In the genomic region with DNA sequence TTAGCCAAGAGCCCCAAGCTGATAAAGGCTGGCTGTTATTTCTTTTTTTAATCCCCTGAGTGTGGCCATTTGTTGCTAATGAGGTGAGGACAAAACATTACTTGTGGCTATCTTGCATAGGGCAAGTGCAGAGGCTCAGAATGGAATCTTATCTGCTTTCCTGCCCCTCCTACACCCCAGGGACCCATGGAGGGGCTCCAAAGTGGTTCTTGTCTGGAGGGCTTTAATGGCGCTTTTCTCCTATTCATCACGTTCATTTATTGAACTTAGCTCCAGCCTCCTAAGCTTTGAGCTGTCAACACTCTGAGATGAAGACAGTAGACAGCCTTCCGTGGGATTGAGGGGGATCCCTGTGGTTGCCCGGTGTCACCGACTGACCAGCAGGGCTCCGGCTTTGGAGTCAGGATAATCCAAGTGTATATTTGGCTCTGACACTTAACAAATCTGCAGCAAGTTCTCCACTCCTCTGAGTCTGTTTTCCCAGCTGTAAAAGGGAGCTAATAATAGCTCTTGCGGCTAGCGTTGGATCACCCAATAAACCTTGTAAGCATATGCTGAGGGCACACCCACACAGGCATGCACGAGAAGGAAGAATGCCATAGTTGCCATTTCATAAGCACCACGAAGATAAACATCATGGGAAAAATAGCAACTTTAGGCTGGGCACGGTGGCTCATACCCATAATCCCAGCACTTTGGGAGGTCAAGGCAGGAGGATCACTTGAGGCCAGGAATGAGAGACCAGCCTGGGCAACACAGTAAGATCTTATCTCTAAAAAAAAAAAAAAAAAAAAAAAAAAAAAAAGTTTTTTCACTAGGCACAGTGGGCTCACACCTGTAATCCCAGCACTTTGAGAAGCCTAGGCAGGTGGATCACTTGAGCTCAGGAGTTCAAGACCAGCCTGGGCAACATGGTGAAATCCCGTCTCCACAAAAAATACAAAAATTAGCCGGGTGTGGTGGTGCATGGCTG, we compare ENCODE assay signal across 9 cellular contexts. TPM values are rescaled to one million over a fixed set of nuclear protein-coding genes. Genes with fewer than 3 reads are reported as not detected.
DNase-seq lines count a peak whose midpoint lies in the region; ATAC-seq, FAIRE-seq and TF ChIP-seq lines count a peak whose summit lies in the region.
"Had no signal": no experiment of that assay in that cellular context is flagged by ENCODE, and none has a peak within 500 bp of the region (broad histone marks: within the 10 kb centered on the region; RNA-seq: fewer than 3 reads in every experiment).

No MANE protein-coding gene starts in this region.

- CTCF ChIA-PET in AG04449 (lab: Yijun Ruan, JAX) = interaction anchor here (1.3 to 7.1 kb wide), 4 partner anchors 9 to 55 kb away, joined by 3 to 79 read pairs (median 7); no protein-coding TSS in a partner anchor

- H3K27ac Mint-ChIP-seq in astrocyte (ENCODE audit: unreplicated experiment) = peak overlapping the region; percentile 53

- no peak overlapping the region for H3K4me3 ChIP-seq in AG04449 (ENCODE audit: low read depth, low read length)
- H3K4me3 ChIP-seq in astrocyte (ENCODE audit: insufficient read depth, low read depth, low read length) = no peak overlapping the region
- H3K4me3 ChIP-seq in lower lobe of right lung = no peak overlapping the region

- intact Hi-C loops in lower lobe of right lung (cut with DNase I) = no loop called here

- no peak for TF ChIP-seq CTCF in AG04449 (IDR thresholded peaks at IDR 0.05; ENCODE audit: insufficient read depth, low read length, missing control alignments)
- no peak for TF ChIP-seq CTCF in astrocyte (IDR thresholded peaks at IDR 0.05; ENCODE audit: insufficient read depth, low read depth, low read length)
- no peak for TF ChIP-seq CTCF in lower lobe of right lung (IDR thresholded peaks at IDR 0.05)

- H3K4me3 Mint-ChIP-seq in astrocyte (ENCODE audit: unreplicated experiment) = peak overlapping the region; percentile 2

- peak; percentile 86 for DNase-seq in AG04449 (ENCODE audit: low read depth, low spot score)
- DNase-seq in LHCN-M2 (ENCODE audit: low read depth) = peak; percentile 96
- DNase-seq in astrocyte (ENCODE audit: low read depth) = peak; percentile 93
- no peak for DNase-seq in lower lobe of right lung
- DNase-seq in NCI-H146 treated with DMSO at 0.1 percent for 48 hours (lab: John Stamatoyannopoulos, UW; ENCODE audit: unreplicated experiment) = no peak
- DNase-seq in nucleus accumbens (lab: John Stamatoyannopoulos, UW) = no peak
- DNase-seq in NCI-H526 treated with DMSO at 0.1 percent for 48 hours (lab: John Stamatoyannopoulos, UW) = no peak
- no peak for DNase-seq in NCI-H2107 treated with DMSO at 0.1 percent for 48 hours (lab: John Stamatoyannopoulos, UW; ENCODE audit: unreplicated experiment)
- DNase-seq: GDM1 had no signal

- H3K27me3 ChIP-seq in astrocyte (ENCODE audit: insufficient read depth, low read length) (peaks cover 9% of the 10 kb centered on the region), lower lobe of right lung (ENCODE audit: low read depth) (no peaks in the 10 kb centered on the region)

- peak; percentile 76 for FAIRE-seq in astrocyte (lab: Jason Lieb, UNC)

- H3K36me3 ChIP-seq in astrocyte (ENCODE audit: insufficient read depth, low read length) = no peaks in the 10 kb centered on the region
- no peaks in the 10 kb centered on the region for H3K36me3 ChIP-seq in lower lobe of right lung

- H4K20me1 ChIP-seq in astrocyte (ENCODE audit: insufficient read depth, low read length) = no peaks in the 10 kb centered on the region

- H2AFZ ChIP-seq in astrocyte (ENCODE audit: low read depth, low read length) = no peak overlapping the region

- H3K4me2 ChIP-seq in astrocyte (ENCODE audit: low read length) = peak overlapping the region; percentile 50

- H3K9me3 Mint-ChIP-seq in astrocyte (ENCODE audit: unreplicated experiment) = peaks cover 11% of the 10 kb centered on the region

- H3K27me3 Mint-ChIP-seq in astrocyte (ENCODE audit: low read depth, unreplicated experiment) = peaks cover 7% of the 10 kb centered on the region

- H3K9me3 ChIP-seq in astrocyte (ENCODE audit: insufficient read depth, low read depth, low read length) (peaks cover 7% of the 10 kb centered on the region), lower lobe of right lung (peaks cover 13% of the 10 kb centered on the region)

- no peaks in the 10 kb centered on the region for H3K79me2 ChIP-seq in astrocyte (ENCODE audit: insufficient read depth, low read length)

- H3K4me1 Mint-ChIP-seq in astrocyte (ENCODE audit: low read depth, unreplicated experiment) = peaks cover 9% of the 10 kb centered on the region

- H3K4me1 ChIP-seq in astrocyte (ENCODE audit: insufficient read depth, low read length) (peaks cover 18% of the 10 kb centered on the region), lower lobe of right lung (peaks cover 17% of the 10 kb centered on the region)

- H3K27ac ChIP-seq in astrocyte (ENCODE audit: low read depth, low read length) = peak overlapping the region; percentile 56
- H3K27ac ChIP-seq in lower lobe of right lung = no peak overlapping the region

- POLR2A ChIA-PET in AG04449 (lab: Yijun Ruan, JAX) = no interaction called here

- H3K36me3 Mint-ChIP-seq in astrocyte (ENCODE audit: low read depth, unreplicated experiment) = no peaks in the 10 kb centered on the region

- peak overlapping the region; percentile 25 for H3K9ac ChIP-seq in astrocyte (ENCODE audit: low read length)

- peak; percentile 85 to 87 for ATAC-seq in lower lobe of right lung

RNA-seq across cellular contexts. Expression of a gene that starts 44.8 kb away (rescaled TPM):
- under 0.01 TPM in 1 of 2 replicates, not detected in the other for total RNA-seq in LHCN-M2 (2014; rRNA removed)
- 0.32 TPM for polyA plus RNA-seq in LHCN-M2 (2012)
- 1.0 and 1.7 TPM in 2 replicates for total RNA-seq in astrocyte
- 102 TPM for total RNA-seq in lower lobe of right lung

Comparison
In these comparisons a context has a peak if more than half of its experiments do, and no peak if none do; other contexts are left out.
1. DNase-seq: peak in AG04449 (single experiment), LHCN-M2 (single experiment) and astrocyte (single experiment); none in lower lobe of right lung (single experiment), NCI-H146 treated with DMSO at 0.1 percent for 48 hours (single experiment), nucleus accumbens (0 of 56), NCI-H526 treated with DMSO at 0.1 percent for 48 hours (single experiment) and NCI-H2107 treated with DMSO at 0.1 percent for 48 hours (single experiment).
2. RNA of a gene that starts 44.8 kb away (total RNA-seq): 102 TPM in lower lobe of right lung (single experiment); 1.0 to 1.7 TPM in astrocyte and under 0.01 TPM in LHCN-M2; every median in the first group is over 10 times any median in the second.